Comparison of ENCODE assay signal across 24 cellular contexts in the genomic region with DNA sequence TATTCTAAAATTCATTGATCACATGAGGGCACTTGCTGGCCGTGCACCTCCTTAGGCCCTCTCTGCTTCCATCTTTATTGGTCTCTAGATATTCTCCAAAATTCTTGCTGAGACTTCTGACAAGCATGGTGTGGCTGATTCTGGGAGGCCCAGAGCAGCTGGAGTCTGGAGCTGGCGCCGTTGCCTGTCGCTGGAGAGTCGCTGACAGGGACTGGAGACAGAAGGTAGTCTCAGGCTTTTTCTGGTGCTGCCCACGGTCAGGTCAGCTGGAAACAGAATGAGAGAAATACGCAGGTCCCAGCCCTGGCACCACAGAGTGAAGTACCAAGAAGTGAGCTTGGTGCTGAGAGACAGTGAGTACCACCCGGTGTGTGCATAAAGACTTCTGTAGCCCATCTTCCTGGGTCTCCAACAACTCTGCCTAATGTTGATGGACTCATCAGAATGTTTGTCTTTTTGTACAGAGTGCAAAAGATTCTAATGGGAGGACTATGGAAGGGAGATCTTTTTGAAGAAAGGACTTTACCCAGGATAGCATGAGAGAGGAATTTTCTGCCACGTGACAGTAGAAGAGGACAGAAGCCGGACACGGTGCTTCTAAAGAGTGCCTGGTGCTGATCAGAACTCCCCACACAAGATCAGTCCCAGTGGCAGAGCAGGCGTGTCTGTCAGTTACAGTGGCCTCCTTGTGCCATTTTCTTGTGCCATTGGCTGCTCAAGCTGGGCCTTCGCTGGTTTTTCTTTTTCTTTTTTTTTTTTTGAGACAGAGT. TPM values are rescaled to one million over a fixed set of nuclear protein-coding genes. Genes with fewer than 3 reads are reported as not detected.
"Had no signal": no experiment of that assay in that cellular context is flagged by ENCODE, and none has a peak within 500 bp of the region (broad histone marks: within the 10 kb centered on the region; RNA-seq: fewer than 3 reads in every experiment).

No MANE protein-coding gene starts in this region.

- H3K36me3 ChIP-seq: ascending aorta, breast epithelium, cardiac muscle cell, colonic mucosa, WERI-Rb-1 had no signal

- DNase-seq: activated B cell treated with CpG ODN at 0.5 μM for 24 hours; activated CD4-positive, alpha-beta T cell treated with anti-CD3 and anti-CD28 coated beads for 48 hours; activated CD4-positive, alpha-beta T cell treated with anti-CD3 and anti-CD28 coated beads, Interleukin-2, amount 50 U/mL, for 1 hour; activated CD4-positive, alpha-beta T cell treated with anti-CD3 and anti-CD28 coated beads, Interleukin-2, amount 50 U/mL, for 48 hours; activated CD8-positive, alpha-beta memory T cell treated with anti-CD3 and anti-CD28 coated beads for 24 hours; activated CD8-positive, alpha-beta T cell treated with anti-CD3 and anti-CD28 coated beads for 36 hours; activated effector memory CD4-positive, alpha-beta T cell treated with anti-CD3 and anti-CD28 coated beads, Interleukin-2, amount 50 U/mL, for 16 hours; activated naive CD4-positive, alpha-beta T cell; activated naive CD4-positive, alpha-beta T cell treated with anti-CD3 and anti-CD28 coated beads, Interleukin-2, amount 10 ng/mL, durations not matched to agents 7 days and 5 days; activated naive CD8-positive, alpha-beta T cell treated with anti-CD3 and anti-CD28 coated beads, Interleukin-2, amount 10 ng/mL, durations not matched to agents 7 days and 5 days; activated T-cell treated with anti-CD3 and anti-CD28 coated beads, Interleukin-2, amount 50 U/mL, for 4 hours; central memory CD4-positive, alpha-beta T cell; cerebellar nuclear complex; colonic mucosa; dorsolateral prefrontal cortex; effector memory CD4-positive, alpha-beta T cell; endodermal cell; foreskin fibroblast; head of caudate nucleus; T-helper 2 cell; WERI-Rb-1 had no signal

- H3K4me3 ChIP-seq: ascending aorta, breast epithelium, cardiac muscle cell, colonic mucosa, dorsolateral prefrontal cortex had no signal

- H3K27me3 ChIP-seq: ascending aorta, breast epithelium, cardiac muscle cell, colonic mucosa, dorsolateral prefrontal cortex had no signal

- H3K27ac ChIP-seq: ascending aorta, breast epithelium, cardiac muscle cell, colonic mucosa, dorsolateral prefrontal cortex, WERI-Rb-1 had no signal

- H3K9me3 ChIP-seq: ascending aorta, breast epithelium, colonic mucosa had no signal

- H3K4me1 ChIP-seq: ascending aorta, breast epithelium had no signal

RNA-seq across cellular contexts. Expression of gene ALDH8A1, which starts 1.8 kb away (rescaled TPM):
- total RNA-seq: ascending aorta, endodermal cell had no signal
